27 cellular contexts compared by ENCODE assay signal in genomic region chr14:56044196-56044595, GRCh38.
"Had no signal": no experiment of that assay in that cellular context is flagged by ENCODE, and none has a peak within 500 bp of the region (broad histone marks: within the 10 kb centered on the region; RNA-seq: fewer than 3 reads in every experiment).

No MANE protein-coding gene starts in this region.

- H3K4me1 ChIP-seq: body of pancreas, esophagus muscularis mucosa, heart right ventricle, left ventricle myocardium inferior, neural progenitor cell, parathyroid adenoma, psoas muscle, right atrium auricular region had no signal

- H3K27me3 ChIP-seq: body of pancreas, esophagus muscularis mucosa, neural progenitor cell, right atrium auricular region had no signal

- H3K9me3 ChIP-seq: body of pancreas, esophagus muscularis mucosa, heart right ventricle, left ventricle myocardium inferior, psoas muscle, right atrium auricular region, thoracic aorta had no signal

- ATAC-seq: activated naive CD4-positive, alpha-beta T cell treated with anti-CD3 and anti-CD28 coated beads, Interleukin-2, amount 50 U/mL, for 72 hours; activated T-cell treated with anti-CD3 and anti-CD28 coated beads, Interleukin-2, amount 50 U/mL, for 72 hours; body of pancreas; heart right ventricle; natural killer cell; psoas muscle had no signal

- H3K4me1 Mint-ChIP-seq: activated B cell treated with CpG ODN at 0.5 μM for 24 hours, natural killer cell, neural progenitor cell had no signal

- FAIRE-seq: endothelial cell of umbilical vein, urothelium cell line had no signal

- H3K27ac Mint-ChIP-seq: activated B cell treated with CpG ODN at 0.5 μM for 24 hours; activated naive CD4-positive, alpha-beta T cell treated with anti-CD3 and anti-CD28 coated beads, Interleukin-2, amount 50 U/mL, for 72 hours; activated T-cell treated with anti-CD3 and anti-CD28 coated beads, Interleukin-2, amount 50 U/mL, for 72 hours; natural killer cell; neural progenitor cell; stimulated activated naive CD8-positive, alpha-beta T cell treated with anti-CD3 and anti-CD28 coated beads, Interleukin-15, Interleukin-2, amounts not matched to agents 100 ng/mL and 50 ng/mL, for 24 hours; T-helper 2 cell treated with Interferon-gamma antibody and Interleukin-4, amounts not matched to agents 5 μg/mL and 100 μg/mL, for 36 hours had no signal

- H3K9me3 Mint-ChIP-seq: activated B cell treated with CpG ODN at 0.5 μM for 24 hours; activated naive CD4-positive, alpha-beta T cell treated with anti-CD3 and anti-CD28 coated beads, Interleukin-2, amount 50 U/mL, for 72 hours; activated T-cell treated with anti-CD3 and anti-CD28 coated beads, Interleukin-2, amount 50 U/mL, for 72 hours; natural killer cell; neural progenitor cell; stimulated activated naive CD8-positive, alpha-beta T cell treated with anti-CD3 and anti-CD28 coated beads, Interleukin-15, Interleukin-2, amounts not matched to agents 100 ng/mL and 50 ng/mL, for 24 hours; T-helper 2 cell treated with Interferon-gamma antibody and Interleukin-4, amounts not matched to agents 5 μg/mL and 100 μg/mL, for 36 hours had no signal

- DNase-seq: activated B cell treated with CpG ODN at 0.5 μM for 24 hours; activated naive CD4-positive, alpha-beta T cell; activated T-cell treated with anti-CD3 and anti-CD28 coated beads for 4 hours; activated T-cell treated with anti-CD3 and anti-CD28 coated beads, Interleukin-2, amount 50 U/mL, for 72 hours; body of pancreas; cortex of kidney; foreskin melanocyte; heart right ventricle; left ventricle myocardium inferior; mesendoderm; natural killer cell; occipital lobe; psoas muscle; stimulated activated CD4-positive, alpha-beta T cell treated with anti-CD3 and anti-CD28 coated beads, Interleukin-2, amount 100 ng/mL, for 48 hours; trophoblast cell had no signal

- H3K27ac ChIP-seq: body of pancreas, cardiac muscle cell, esophagus muscularis mucosa, heart right ventricle, left ventricle myocardium inferior, neural progenitor cell, parathyroid adenoma, psoas muscle, right atrium auricular region, thoracic aorta had no signal

- H3K4me3 ChIP-seq: body of pancreas, cardiac muscle cell, esophagus muscularis mucosa, heart right ventricle, left ventricle myocardium inferior, lung, neural progenitor cell, psoas muscle, right atrium auricular region, thoracic aorta had no signal

- H3K4me3 Mint-ChIP-seq: activated B cell treated with CpG ODN at 0.5 μM for 24 hours; activated T-cell treated with anti-CD3 and anti-CD28 coated beads, Interleukin-2, amount 50 U/mL, for 72 hours; natural killer cell; neural progenitor cell; stimulated activated naive CD8-positive, alpha-beta T cell treated with anti-CD3 and anti-CD28 coated beads, Interleukin-15, Interleukin-2, amounts not matched to agents 100 ng/mL and 50 ng/mL, for 24 hours; T-helper 2 cell treated with Interferon-gamma antibody and Interleukin-4, amounts not matched to agents 5 μg/mL and 100 μg/mL, for 36 hours had no signal

- H3K36me3 ChIP-seq: cardiac muscle cell, esophagus muscularis mucosa, heart right ventricle, left ventricle myocardium inferior, neural progenitor cell, right atrium auricular region, thoracic aorta had no signal

- H3K36me3 Mint-ChIP-seq: activated naive CD4-positive, alpha-beta T cell treated with anti-CD3 and anti-CD28 coated beads, Interleukin-2, amount 50 U/mL, for 72 hours; natural killer cell; neural progenitor cell had no signal
